Comparison of ENCODE assay signal across 17 cellular contexts in the genomic region with DNA sequence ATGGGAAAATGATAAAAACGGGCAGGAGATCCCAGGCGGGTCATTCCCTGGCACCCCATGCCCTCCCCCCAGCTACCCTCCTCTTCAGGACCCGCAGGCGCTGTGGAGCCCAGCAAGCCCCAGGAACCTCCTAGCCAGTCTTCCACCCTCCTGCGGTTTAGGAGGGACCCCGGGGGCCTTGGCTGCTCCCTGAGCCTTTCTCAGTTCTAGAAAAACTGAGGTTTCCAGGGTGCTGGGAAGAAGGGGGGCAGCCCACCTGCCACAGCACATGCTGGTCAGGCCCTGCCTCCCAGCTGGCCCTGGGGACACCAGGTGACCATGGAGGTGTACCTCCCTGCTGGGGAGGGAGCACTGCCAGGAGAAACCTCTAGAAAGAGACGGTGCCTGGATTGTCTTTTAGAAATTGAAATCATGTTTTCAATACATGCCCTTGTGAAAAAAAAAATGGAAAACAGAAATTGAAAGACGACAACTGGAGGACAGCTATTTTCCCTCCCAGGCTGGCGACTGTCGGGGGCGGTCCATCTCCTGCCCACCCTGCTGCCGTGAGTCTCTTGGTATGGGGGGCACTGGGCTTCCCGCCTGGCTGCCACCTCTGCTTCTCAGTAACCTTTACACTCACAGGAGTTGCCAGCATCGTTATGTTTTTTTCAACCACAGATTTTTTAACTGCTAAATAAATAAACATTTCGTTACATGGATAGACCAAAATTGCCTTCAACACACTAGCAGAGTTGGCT.
"Had no signal": no experiment of that assay in that cellular context is flagged by ENCODE, and none has a peak within 500 bp of the region (broad histone marks: within the 10 kb centered on the region; RNA-seq: fewer than 3 reads in every experiment).

No MANE protein-coding gene starts in this region.

- H3K27ac Mint-ChIP-seq: activated CD4-positive, alpha-beta memory T cell treated with anti-CD3 and anti-CD28 coated beads, Interleukin-2, amount 10 ng/mL, durations not matched to agents 7 days and 5 days; activated naive CD4-positive, alpha-beta T cell treated with anti-CD3 and anti-CD28 coated beads, Interleukin-2, amount 10 ng/mL, durations not matched to agents 7 days and 5 days; activated T-helper 2 cell treated with anti-CD3 and anti-CD28 coated beads, Interferon-gamma antibody, Interleukin-2, Interleukin-4, amounts not matched to agents 10 μg/mL and 5 μg/mL and 100 μg/mL, durations not matched to agents 14 hours and 24 hours and 36 hours; progenitor cell of endocrine pancreas; stimulated activated naive CD8-positive, alpha-beta T cell treated with anti-CD3 and anti-CD28 coated beads, Interleukin-15, amount 100 ng/mL, for 72 hours had no signal

- H3K36me3 Mint-ChIP-seq: activated naive CD4-positive, alpha-beta T cell treated with anti-CD3 and anti-CD28 coated beads, Interleukin-2, amount 10 ng/mL, durations not matched to agents 7 days and 5 days had no signal

- H3K27me3 ChIP-seq: brain microvascular endothelial cell, right atrium auricular region, upper lobe of left lung had no signal

- H3K9me3 Mint-ChIP-seq: activated CD4-positive, alpha-beta memory T cell treated with anti-CD3 and anti-CD28 coated beads, Interleukin-2, amount 10 ng/mL, durations not matched to agents 7 days and 5 days; activated naive CD4-positive, alpha-beta T cell treated with anti-CD3 and anti-CD28 coated beads, Interleukin-2, amount 10 ng/mL, durations not matched to agents 7 days and 5 days; activated T-helper 2 cell treated with anti-CD3 and anti-CD28 coated beads, Interferon-gamma antibody, Interleukin-2, Interleukin-4, amounts not matched to agents 10 μg/mL and 5 μg/mL and 100 μg/mL, durations not matched to agents 14 hours and 24 hours and 36 hours; central memory CD8-positive, alpha-beta T cell; stimulated activated naive CD8-positive, alpha-beta T cell treated with anti-CD3 and anti-CD28 coated beads, Interleukin-15, amount 100 ng/mL, for 72 hours had no signal

- H3K27me3 Mint-ChIP-seq: activated CD4-positive, alpha-beta memory T cell treated with anti-CD3 and anti-CD28 coated beads, Interleukin-2, amount 10 ng/mL, durations not matched to agents 7 days and 5 days; activated naive CD4-positive, alpha-beta T cell treated with anti-CD3 and anti-CD28 coated beads, Interleukin-2, amount 10 ng/mL, durations not matched to agents 7 days and 5 days; central memory CD8-positive, alpha-beta T cell; progenitor cell of endocrine pancreas; stimulated activated naive CD8-positive, alpha-beta T cell treated with anti-CD3 and anti-CD28 coated beads, Interleukin-15, amount 100 ng/mL, for 72 hours had no signal

- H3K9me3 ChIP-seq: right atrium auricular region, upper lobe of left lung had no signal

- H3K4me3 ChIP-seq: right atrium auricular region, upper lobe of left lung had no signal

- ATAC-seq: stimulated activated naive CD8-positive, alpha-beta T cell treated with anti-CD3 and anti-CD28 coated beads, Interleukin-15, amount 100 ng/mL, for 72 hours had no signal

- H3K4me1 Mint-ChIP-seq: activated CD4-positive, alpha-beta memory T cell treated with anti-CD3 and anti-CD28 coated beads, Interleukin-2, amount 10 ng/mL, durations not matched to agents 7 days and 5 days; activated naive CD4-positive, alpha-beta T cell treated with anti-CD3 and anti-CD28 coated beads, Interleukin-2, amount 10 ng/mL, durations not matched to agents 7 days and 5 days; central memory CD8-positive, alpha-beta T cell; stimulated activated naive CD8-positive, alpha-beta T cell treated with anti-CD3 and anti-CD28 coated beads, Interleukin-15, amount 100 ng/mL, for 72 hours had no signal

- DNase-seq: activated CD4-positive, alpha-beta memory T cell treated with anti-CD3 and anti-CD28 coated beads, Interleukin-2, amount 10 ng/mL, durations not matched to agents 7 days and 5 days; activated CD4-positive, alpha-beta T cell treated with anti-CD3 and anti-CD28 coated beads for 48 hours; activated CD4-positive, CD25-positive, alpha-beta regulatory T cell; activated naive CD4-positive, alpha-beta T cell treated with anti-CD3 and anti-CD28 coated beads, Interleukin-2, amount 10 ng/mL, durations not matched to agents 7 days and 5 days; brain microvascular endothelial cell; cortex of kidney; effector CD8-positive, alpha-beta T cell; midbrain; occipital lobe; small intestine; stimulated activated CD4-positive, alpha-beta T cell treated with anti-CD3 and anti-CD28 coated beads, Interleukin-4, amount 100 ng/mL, for 1 hour; stimulated activated naive CD8-positive, alpha-beta T cell treated with anti-CD3 and anti-CD28 coated beads, Interleukin-15, amount 100 ng/mL, for 72 hours had no signal

- H3K4me3 Mint-ChIP-seq: activated CD4-positive, alpha-beta memory T cell treated with anti-CD3 and anti-CD28 coated beads, Interleukin-2, amount 10 ng/mL, durations not matched to agents 7 days and 5 days; activated naive CD4-positive, alpha-beta T cell treated with anti-CD3 and anti-CD28 coated beads, Interleukin-2, amount 10 ng/mL, durations not matched to agents 7 days and 5 days; central memory CD8-positive, alpha-beta T cell; stimulated activated naive CD8-positive, alpha-beta T cell treated with anti-CD3 and anti-CD28 coated beads, Interleukin-15, amount 100 ng/mL, for 72 hours had no signal

- H3K27ac ChIP-seq: brain microvascular endothelial cell, right atrium auricular region, upper lobe of left lung had no signal

- H3K36me3 ChIP-seq: brain microvascular endothelial cell, right atrium auricular region had no signal
